Comparison of ENCODE assay signal across 1 cellular context in genomic region chr17:56976941-56977570, GRCh38.
TF ChIP-seq lines count a peak whose summit lies in the region.

No MANE protein-coding gene starts in this region.

TF ChIP-seq in HepG2, 621 proteins besides CTCF, POLR2A, EP300 and RAD21 (continued from another document and continues in another):
- 0 out of 2 replicates have a peak, but pooled peaks have one; percentile 13 for TF ChIP-seq PHF20 (CRISPR knock-in tag; IDR thresholded peaks at IDR 0.05)
- no peak for TF ChIP-seq PPARG (CRISPR knock-in tag; conservative IDR thresholded peaks at IDR 0.05)
- no peak for TF ChIP-seq POLR2G (IDR thresholded peaks at IDR 0.05; ENCODE audit: low read depth, low read length)
- no peak for TF ChIP-seq AKNA (CRISPR knock-in tag; IDR thresholded peaks at IDR 0.05; ENCODE audit: borderline replicate concordance)
- TF ChIP-seq ZEB1 (IDR thresholded peaks at IDR 0.05; ENCODE audit: insufficient replicate concordance, low read depth): no peak
- no peak for TF ChIP-seq MXD4 (CRISPR knock-in tag; IDR thresholded peaks at IDR 0.05)
- no peak for TF ChIP-seq ZNF660 (CRISPR knock-in tag; IDR thresholded peaks at IDR 0.05; ENCODE audit: borderline replicate concordance, low read depth)
- no peak for TF ChIP-seq PITX1 (CRISPR knock-in tag; IDR thresholded peaks at IDR 0.05)
- no peak for TF ChIP-seq ZBTB1 (CRISPR knock-in tag; IDR thresholded peaks at IDR 0.05; ENCODE audit: borderline replicate concordance)
- no peak for TF ChIP-seq CEBPB (IDR thresholded peaks at IDR 0.05; ENCODE audit: borderline replicate concordance, low read depth, low read length)
- TF ChIP-seq MNT (IDR thresholded peaks at IDR 0.05): no peak
- no peak for TF ChIP-seq ZNF430 (CRISPR knock-in tag; IDR thresholded peaks at IDR 0.05)
- no peak for TF ChIP-seq ZNF883 (CRISPR knock-in tag; IDR thresholded peaks at IDR 0.05; ENCODE audit: not compliant biosample characterization)
- TF ChIP-seq PAWR (CRISPR knock-in tag; IDR thresholded peaks at IDR 0.05; ENCODE audit: borderline replicate concordance): no peak
- TF ChIP-seq ZNF318 (CRISPR knock-in tag; IDR thresholded peaks at IDR 0.05): no peak
- TF ChIP-seq NR2C2 (CRISPR knock-in tag; IDR thresholded peaks at IDR 0.05; ENCODE audit: borderline replicate concordance): 0 out of 2 replicates have a peak, but pooled peaks have one; percentile 31
- TF ChIP-seq SOX13 (IDR thresholded peaks at IDR 0.05): no peak
- peak in 1 of 2 experiments; percentile 76; a peak in 2 of 4 replicates for TF ChIP-seq SOX13 (CRISPR knock-in tag; conservative IDR thresholded peaks at IDR 0.05 in 1 of 2, IDR thresholded peaks at IDR 0.05 in 1 of 2)
- TF ChIP-seq FOXP1 (IDR thresholded peaks at IDR 0.05): no peak
- TF ChIP-seq FOXP1 (CRISPR knock-in tag; IDR thresholded peaks at IDR 0.05): peak; percentile 19; the same call in 1 of the 2 replicates
- TF ChIP-seq ZNF704 (CRISPR knock-in tag; IDR thresholded peaks at IDR 0.05; ENCODE audit: borderline replicate concordance): no peak
- TF ChIP-seq WIZ (CRISPR knock-in tag; IDR thresholded peaks at IDR 0.05): no peak
- no peak for TF ChIP-seq POGZ (CRISPR knock-in tag; IDR thresholded peaks at IDR 0.05)
- no peak for TF ChIP-seq ZFP62 (CRISPR knock-in tag; IDR thresholded peaks at IDR 0.05)
- no peak for TF ChIP-seq SMARCE1 (IDR thresholded peaks at IDR 0.05; ENCODE audit: borderline replicate concordance)
- peak; percentile 88 for TF ChIP-seq SRF (IDR thresholded peaks at IDR 0.05; ENCODE audit: low read depth, low read length)
- TF ChIP-seq ZC3H4 (CRISPR knock-in tag; IDR thresholded peaks at IDR 0.05; ENCODE audit: borderline replicate concordance): no peak
- no peak for TF ChIP-seq NRL (CRISPR knock-in tag; IDR thresholded peaks at IDR 0.05; ENCODE audit: borderline replicate concordance)
- TF ChIP-seq ZNF616 (CRISPR knock-in tag; IDR thresholded peaks at IDR 0.05; ENCODE audit: low read depth): no peak
- TF ChIP-seq PHF8 (CRISPR knock-in tag; IDR thresholded peaks at IDR 0.05): no peak
- TF ChIP-seq PAX8 (CRISPR knock-in tag; IDR thresholded peaks at IDR 0.05; ENCODE audit: borderline replicate concordance): no peak
- TF ChIP-seq KDM2A (CRISPR knock-in tag; IDR thresholded peaks at IDR 0.05; ENCODE audit: borderline replicate concordance, low read depth): no peak
- no peak for TF ChIP-seq ZNF235 (CRISPR knock-in tag; IDR thresholded peaks at IDR 0.05; ENCODE audit: borderline replicate concordance)
- TF ChIP-seq FOXK1 (CRISPR knock-in tag; IDR thresholded peaks at IDR 0.05; ENCODE audit: borderline replicate concordance, low read depth): no peak
- no peak for TF ChIP-seq SMARCC2 (IDR thresholded peaks at IDR 0.05)
- no peak for TF ChIP-seq ZNF44 (CRISPR knock-in tag; IDR thresholded peaks at IDR 0.05)
- no peak for TF ChIP-seq XBP1 (CRISPR knock-in tag; IDR thresholded peaks at IDR 0.05)
- no peak for TF ChIP-seq ZNF629 (CRISPR knock-in tag; conservative IDR thresholded peaks at IDR 0.05)
- TF ChIP-seq ZNF572 (CRISPR knock-in tag; IDR thresholded peaks at IDR 0.05): peak; percentile 59; the same call in 1 of the 2 replicates
- TF ChIP-seq NCOR1 (IDR thresholded peaks at IDR 0.05; ENCODE audit: borderline replicate concordance, low read length): peak; percentile 20; the same call in 1 of the 2 replicates
- no peak for TF ChIP-seq ZNF512B (CRISPR knock-in tag; IDR thresholded peaks at IDR 0.05; ENCODE audit: borderline replicate concordance)
- peak; percentile 43; the same call in 1 of the 2 replicates for TF ChIP-seq RXRB (CRISPR knock-in tag; IDR thresholded peaks at IDR 0.05; ENCODE audit: borderline replicate concordance)
- no peak for TF ChIP-seq GRHL1 (CRISPR knock-in tag; conservative IDR thresholded peaks at IDR 0.05)
- no peak for TF ChIP-seq ZNF781 (CRISPR knock-in tag; IDR thresholded peaks at IDR 0.05; ENCODE audit: borderline replicate concordance, not compliant biosample characterization)
- peak; percentile 62 for TF ChIP-seq SALL1 (CRISPR knock-in tag; IDR thresholded peaks at IDR 0.05)
